2 cellular contexts compared by ENCODE assay signal in the genomic region with DNA sequence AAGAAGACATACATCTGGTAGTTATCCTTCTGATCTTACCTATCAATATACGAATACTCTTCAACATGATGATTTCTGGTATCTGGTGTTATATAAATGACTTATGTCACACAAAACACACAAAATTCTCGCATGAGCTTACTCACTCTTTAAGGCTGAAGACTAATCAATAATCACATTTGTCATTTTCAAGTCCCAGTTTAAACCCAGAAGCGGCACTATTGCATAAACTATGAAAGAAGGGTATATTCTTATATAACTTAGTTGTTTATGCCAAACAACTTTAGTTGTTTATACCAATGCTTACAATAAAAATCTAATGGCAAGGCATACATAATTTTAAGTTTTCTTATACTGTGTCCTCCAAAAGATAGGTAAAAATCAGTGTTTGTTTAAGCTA.
TF ChIP-seq lines count a peak whose summit lies in the region.

No MANE protein-coding gene starts in this region.

TF ChIP-seq in liver, 16 proteins besides CTCF, POLR2A, EP300 and RAD21 (continued from another document):
- TF ChIP-seq, protein P1, sequence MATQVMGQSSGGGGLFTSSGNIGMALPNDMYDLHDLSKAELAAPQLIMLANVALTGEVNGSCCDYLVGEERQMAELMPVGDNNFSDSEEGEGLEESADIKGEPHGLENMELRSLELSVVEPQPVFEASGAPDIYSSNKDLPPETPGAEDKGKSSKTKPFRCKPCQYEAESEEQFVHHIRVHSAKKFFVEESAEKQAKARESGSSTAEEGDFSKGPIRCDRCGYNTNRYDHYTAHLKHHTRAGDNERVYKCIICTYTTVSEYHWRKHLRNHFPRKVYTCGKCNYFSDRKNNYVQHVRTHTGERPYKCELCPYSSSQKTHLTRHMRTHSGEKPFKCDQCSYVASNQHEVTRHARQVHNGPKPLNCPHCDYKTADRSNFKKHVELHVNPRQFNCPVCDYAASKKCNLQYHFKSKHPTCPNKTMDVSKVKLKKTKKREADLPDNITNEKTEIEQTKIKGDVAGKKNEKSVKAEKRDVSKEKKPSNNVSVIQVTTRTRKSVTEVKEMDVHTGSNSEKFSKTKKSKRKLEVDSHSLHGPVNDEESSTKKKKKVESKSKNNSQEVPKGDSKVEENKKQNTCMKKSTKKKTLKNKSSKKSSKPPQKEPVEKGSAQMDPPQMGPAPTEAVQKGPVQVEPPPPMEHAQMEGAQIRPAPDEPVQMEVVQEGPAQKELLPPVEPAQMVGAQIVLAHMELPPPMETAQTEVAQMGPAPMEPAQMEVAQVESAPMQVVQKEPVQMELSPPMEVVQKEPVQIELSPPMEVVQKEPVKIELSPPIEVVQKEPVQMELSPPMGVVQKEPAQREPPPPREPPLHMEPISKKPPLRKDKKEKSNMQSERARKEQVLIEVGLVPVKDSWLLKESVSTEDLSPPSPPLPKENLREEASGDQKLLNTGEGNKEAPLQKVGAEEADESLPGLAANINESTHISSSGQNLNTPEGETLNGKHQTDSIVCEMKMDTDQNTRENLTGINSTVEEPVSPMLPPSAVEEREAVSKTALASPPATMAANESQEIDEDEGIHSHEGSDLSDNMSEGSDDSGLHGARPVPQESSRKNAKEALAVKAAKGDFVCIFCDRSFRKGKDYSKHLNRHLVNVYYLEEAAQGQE (IDR thresholded peaks at IDR 0.05): no peak
- no peak for TF ChIP-seq FOXA2 (IDR thresholded peaks at IDR 0.05)
- no peak for TF ChIP-seq RXRA (IDR thresholded peaks at IDR 0.05)
- no peak for TF ChIP-seq FOXA1 (IDR thresholded peaks at IDR 0.05)
- no peak for TF ChIP-seq NR2F2 (IDR thresholded peaks at IDR 0.05)
- no peak for TF ChIP-seq HNF4A (conservative IDR thresholded peaks at IDR 0.05)
- TF ChIP-seq SP1 (IDR thresholded peaks at IDR 0.05): no peak
- TF ChIP-seq MAX (IDR thresholded peaks at IDR 0.05): no peak
- TF ChIP-seq, protein P2, sequence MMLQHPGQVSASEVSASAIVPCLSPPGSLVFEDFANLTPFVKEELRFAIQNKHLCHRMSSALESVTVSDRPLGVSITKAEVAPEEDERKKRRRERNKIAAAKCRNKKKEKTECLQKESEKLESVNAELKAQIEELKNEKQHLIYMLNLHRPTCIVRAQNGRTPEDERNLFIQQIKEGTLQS (IDR thresholded peaks at IDR 0.05): no peak
- no peak for TF ChIP-seq TAF1 (conservative IDR thresholded peaks at IDR 0.05)
- no peak for TF ChIP-seq YY1 (IDR thresholded peaks at IDR 0.05)
- TF ChIP-seq HNF4G (IDR thresholded peaks at IDR 0.05): no peak
- no peak for TF ChIP-seq EGR1 (IDR thresholded peaks at IDR 0.05; ENCODE audit: low read depth in 2 of 2)
- no peak for TF ChIP-seq GABPA (IDR thresholded peaks at IDR 0.05 in 1 of 2, conservative IDR thresholded peaks at IDR 0.05 in 1 of 2)
- TF ChIP-seq JUND (IDR thresholded peaks at IDR 0.05): no peak

TF ChIP-seq in HepG2, 621 proteins besides CTCF, POLR2A, EP300 and RAD21 (continued from another document):
- TF ChIP-seq, protein P3, sequence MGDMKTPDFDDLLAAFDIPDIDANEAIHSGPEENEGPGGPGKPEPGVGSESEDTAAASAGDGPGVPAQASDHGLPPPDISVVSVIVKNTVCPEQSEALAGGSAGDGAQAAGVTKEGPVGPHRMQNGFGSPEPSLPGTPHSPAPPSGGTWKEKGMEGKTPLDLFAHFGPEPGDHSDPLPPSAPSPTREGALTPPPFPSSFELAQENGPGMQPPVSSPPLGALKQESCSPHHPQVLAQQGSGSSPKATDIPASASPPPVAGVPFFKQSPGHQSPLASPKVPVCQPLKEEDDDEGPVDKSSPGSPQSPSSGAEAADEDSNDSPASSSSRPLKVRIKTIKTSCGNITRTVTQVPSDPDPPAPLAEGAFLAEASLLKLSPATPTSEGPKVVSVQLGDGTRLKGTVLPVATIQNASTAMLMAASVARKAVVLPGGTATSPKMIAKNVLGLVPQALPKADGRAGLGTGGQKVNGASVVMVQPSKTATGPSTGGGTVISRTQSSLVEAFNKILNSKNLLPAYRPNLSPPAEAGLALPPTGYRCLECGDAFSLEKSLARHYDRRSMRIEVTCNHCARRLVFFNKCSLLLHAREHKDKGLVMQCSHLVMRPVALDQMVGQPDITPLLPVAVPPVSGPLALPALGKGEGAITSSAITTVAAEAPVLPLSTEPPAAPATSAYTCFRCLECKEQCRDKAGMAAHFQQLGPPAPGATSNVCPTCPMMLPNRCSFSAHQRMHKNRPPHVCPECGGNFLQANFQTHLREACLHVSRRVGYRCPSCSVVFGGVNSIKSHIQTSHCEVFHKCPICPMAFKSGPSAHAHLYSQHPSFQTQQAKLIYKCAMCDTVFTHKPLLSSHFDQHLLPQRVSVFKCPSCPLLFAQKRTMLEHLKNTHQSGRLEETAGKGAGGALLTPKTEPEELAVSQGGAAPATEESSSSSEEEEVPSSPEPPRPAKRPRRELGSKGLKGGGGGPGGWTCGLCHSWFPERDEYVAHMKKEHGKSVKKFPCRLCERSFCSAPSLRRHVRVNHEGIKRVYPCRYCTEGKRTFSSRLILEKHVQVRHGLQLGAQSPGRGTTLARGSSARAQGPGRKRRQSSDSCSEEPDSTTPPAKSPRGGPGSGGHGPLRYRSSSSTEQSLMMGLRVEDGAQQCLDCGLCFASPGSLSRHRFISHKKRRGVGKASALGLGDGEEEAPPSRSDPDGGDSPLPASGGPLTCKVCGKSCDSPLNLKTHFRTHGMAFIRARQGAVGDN (CRISPR knock-in tag; IDR thresholded peaks at IDR 0.05): no peak
- no peak for TF ChIP-seq SMC3 (IDR thresholded peaks at IDR 0.05; ENCODE audit: low read length)
- no peak for TF ChIP-seq STAG1 (CRISPR knock-in tag; IDR thresholded peaks at IDR 0.05)
- TF ChIP-seq ZNF335 (CRISPR knock-in tag; IDR thresholded peaks at IDR 0.05): no peak
- no peak for TF ChIP-seq RFX1 (IDR thresholded peaks at IDR 0.05)
- no peak for TF ChIP-seq ZFP36L2 (CRISPR knock-in tag; IDR thresholded peaks at IDR 0.05)
- TF ChIP-seq TOPORS (CRISPR knock-in tag; IDR thresholded peaks at IDR 0.05): no peak
- TF ChIP-seq, protein P1 (IDR thresholded peaks at IDR 0.05; ENCODE audit: borderline replicate concordance in 1 of 2, low read depth in 1 of 2, low read length in 2 of 2): no peak
- no peak for TF ChIP-seq HNRNPLL (IDR thresholded peaks at IDR 0.05; ENCODE audit: low read depth, low read length, poor library complexity, severe bottlenecking)
- no peak for TF ChIP-seq ARNTL (CRISPR knock-in tag; IDR thresholded peaks at IDR 0.05)
- TF ChIP-seq ZNF160 (CRISPR knock-in tag; IDR thresholded peaks at IDR 0.05): no peak
- no peak for TF ChIP-seq ZNF549 (CRISPR knock-in tag; IDR thresholded peaks at IDR 0.05)
TF ChIP-seq in HepG2: peak in this region for 0.
